1 cellular context compared by ENCODE assay signal in genomic region chr21:31589820-31590219, GRCh38.
TF ChIP-seq lines count a peak whose summit lies in the region.

No MANE protein-coding gene starts in this region.

TF ChIP-seq in HepG2, 621 proteins besides CTCF, POLR2A, EP300 and RAD21:
- no peak for TF ChIP-seq RBAK (CRISPR knock-in tag; IDR thresholded peaks at IDR 0.05)
- peak; percentile 33 to 64 for TF ChIP-seq MAFK (conservative IDR thresholded peaks at IDR 0.05 in 1 of 2, IDR thresholded peaks at IDR 0.05 in 1 of 2; ENCODE audit: low read length in 2 of 2)
- peak; percentile 19; the same call in 1 of the 2 replicates for TF ChIP-seq MAFF (IDR thresholded peaks at IDR 0.05; ENCODE audit: low read depth, low read length)
